ENCODE assay signal across 1 cellular context in the genomic region with DNA sequence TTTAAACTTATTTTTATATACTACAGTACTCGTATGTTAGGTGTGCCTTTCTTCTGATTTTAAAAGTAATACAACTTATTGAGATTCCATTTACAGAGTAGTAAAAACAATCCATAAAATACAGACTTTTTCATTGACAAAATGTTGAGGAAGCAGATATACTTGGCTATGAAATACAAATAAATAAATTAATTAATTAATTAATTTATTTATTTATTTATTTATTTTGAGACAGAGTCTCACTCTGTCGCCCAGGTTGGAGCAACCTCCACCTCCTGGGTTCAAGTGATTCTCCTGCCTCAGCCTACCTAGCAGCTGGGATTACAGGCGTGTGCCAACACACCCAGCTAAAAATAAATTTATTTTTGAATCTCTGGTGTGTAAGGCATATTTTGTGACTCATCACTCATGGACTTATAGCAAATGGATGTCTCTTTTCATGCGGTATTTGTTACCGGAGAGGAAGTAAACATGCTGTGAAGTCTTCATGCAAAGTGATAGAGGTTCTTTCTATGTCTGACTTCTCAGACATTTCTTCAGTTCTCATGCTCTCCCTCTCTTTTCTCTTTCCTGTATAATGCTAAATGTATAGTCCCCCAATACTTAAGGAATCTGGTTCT.
TF ChIP-seq lines count a peak whose summit lies in the region.

No MANE protein-coding gene starts in this region.

TF ChIP-seq in GM23338, 12 proteins besides CTCF, POLR2A, EP300 and RAD21:
- TF ChIP-seq, protein P1, sequence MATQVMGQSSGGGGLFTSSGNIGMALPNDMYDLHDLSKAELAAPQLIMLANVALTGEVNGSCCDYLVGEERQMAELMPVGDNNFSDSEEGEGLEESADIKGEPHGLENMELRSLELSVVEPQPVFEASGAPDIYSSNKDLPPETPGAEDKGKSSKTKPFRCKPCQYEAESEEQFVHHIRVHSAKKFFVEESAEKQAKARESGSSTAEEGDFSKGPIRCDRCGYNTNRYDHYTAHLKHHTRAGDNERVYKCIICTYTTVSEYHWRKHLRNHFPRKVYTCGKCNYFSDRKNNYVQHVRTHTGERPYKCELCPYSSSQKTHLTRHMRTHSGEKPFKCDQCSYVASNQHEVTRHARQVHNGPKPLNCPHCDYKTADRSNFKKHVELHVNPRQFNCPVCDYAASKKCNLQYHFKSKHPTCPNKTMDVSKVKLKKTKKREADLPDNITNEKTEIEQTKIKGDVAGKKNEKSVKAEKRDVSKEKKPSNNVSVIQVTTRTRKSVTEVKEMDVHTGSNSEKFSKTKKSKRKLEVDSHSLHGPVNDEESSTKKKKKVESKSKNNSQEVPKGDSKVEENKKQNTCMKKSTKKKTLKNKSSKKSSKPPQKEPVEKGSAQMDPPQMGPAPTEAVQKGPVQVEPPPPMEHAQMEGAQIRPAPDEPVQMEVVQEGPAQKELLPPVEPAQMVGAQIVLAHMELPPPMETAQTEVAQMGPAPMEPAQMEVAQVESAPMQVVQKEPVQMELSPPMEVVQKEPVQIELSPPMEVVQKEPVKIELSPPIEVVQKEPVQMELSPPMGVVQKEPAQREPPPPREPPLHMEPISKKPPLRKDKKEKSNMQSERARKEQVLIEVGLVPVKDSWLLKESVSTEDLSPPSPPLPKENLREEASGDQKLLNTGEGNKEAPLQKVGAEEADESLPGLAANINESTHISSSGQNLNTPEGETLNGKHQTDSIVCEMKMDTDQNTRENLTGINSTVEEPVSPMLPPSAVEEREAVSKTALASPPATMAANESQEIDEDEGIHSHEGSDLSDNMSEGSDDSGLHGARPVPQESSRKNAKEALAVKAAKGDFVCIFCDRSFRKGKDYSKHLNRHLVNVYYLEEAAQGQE (IDR thresholded peaks at IDR 0.05; ENCODE audit: unreplicated experiment) = no peak
- no peak for TF ChIP-seq EZH2 (IDR thresholded peaks at IDR 0.05; ENCODE audit: low read depth, unreplicated experiment)
- no peak for TF ChIP-seq STAT1 (IDR thresholded peaks at IDR 0.05; ENCODE audit: unreplicated experiment)
- TF ChIP-seq ZNF114 (CRISPR knock-in tag; IDR thresholded peaks at IDR 0.05) = no peak
- TF ChIP-seq POLR2AphosphoS5 (IDR thresholded peaks at IDR 0.05; ENCODE audit: low read depth) = no peak
- TF ChIP-seq JUNB (IDR thresholded peaks at IDR 0.05; ENCODE audit: unreplicated experiment) = no peak
- no peak for TF ChIP-seq CREB1 (CRISPR knock-in tag; IDR thresholded peaks at IDR 0.05; ENCODE audit: low read depth)
- no peak for TF ChIP-seq NANOG (IDR thresholded peaks at IDR 0.05; ENCODE audit: borderline replicate concordance)
- TF ChIP-seq EZH2phosphoT487 (IDR thresholded peaks at IDR 0.05; ENCODE audit: unreplicated experiment) = no peak
